9 cellular contexts compared by ENCODE assay signal in the genomic region with DNA sequence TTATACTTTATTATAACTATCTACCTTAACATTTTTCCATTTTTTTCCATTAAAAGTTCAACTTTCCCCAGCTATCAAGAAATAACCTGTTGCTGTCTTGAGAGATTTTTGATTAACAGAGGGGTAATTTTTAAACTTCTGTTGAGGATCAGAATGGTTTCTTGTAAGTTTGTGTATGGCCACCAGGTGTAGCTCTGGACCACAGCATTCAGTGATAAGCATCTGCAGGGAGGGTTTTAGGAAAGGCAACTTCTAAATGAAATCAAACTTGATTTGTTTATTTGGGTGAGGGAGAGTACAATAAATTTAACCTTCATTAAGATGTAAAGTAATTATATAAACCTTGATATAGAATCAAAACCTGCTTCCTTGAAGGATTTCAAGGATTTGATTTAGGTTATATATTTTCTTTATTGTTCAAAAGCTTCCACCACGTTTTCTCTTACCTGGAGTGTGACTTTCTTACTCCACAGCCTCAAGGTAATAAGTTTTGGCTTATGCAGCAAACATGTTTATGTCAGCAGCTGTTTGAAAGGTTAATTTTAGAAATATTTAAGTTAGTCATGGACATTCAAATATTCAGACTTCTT.
DNase-seq lines count a peak whose midpoint lies in the region; ATAC-seq and TF ChIP-seq lines count a peak whose summit lies in the region.
"Had no signal": no experiment of that assay in that cellular context is flagged by ENCODE, and none has a peak within 500 bp of the region (broad histone marks: within the 10 kb centered on the region; RNA-seq: fewer than 3 reads in every experiment).

No MANE protein-coding gene starts in this region.

- H3K9ac ChIP-seq in adipocyte (ENCODE audit: low read length): no peak overlapping the region

- H3K4me3 ChIP-seq in adipocyte (ENCODE audit: low read length) (no peak overlapping the region), ascending aorta (no peak overlapping the region)

- H3K4me1 ChIP-seq in adipocyte (ENCODE audit: control insufficient read depth, insufficient read depth, low read length) (no peaks in the 10 kb centered on the region), ascending aorta (no peaks in the 10 kb centered on the region)

- no peaks in the 10 kb centered on the region for H3K9me3 ChIP-seq in adipocyte (ENCODE audit: control insufficient read depth, low read length)
- H3K9me3 ChIP-seq in ascending aorta: no peaks in the 10 kb centered on the region

- H3K36me3 ChIP-seq in adipocyte (ENCODE audit: control insufficient read depth, insufficient read depth, low read length, severe bottlenecking) (no peaks in the 10 kb centered on the region), ascending aorta (no peaks in the 10 kb centered on the region)

- H3K4me1 Mint-ChIP-seq in activated naive CD4-positive, alpha-beta T cell treated with anti-CD3 and anti-CD28 coated beads for 36 hours (ENCODE audit: low read depth): no peaks in the 10 kb centered on the region

- H3K27ac ChIP-seq in ascending aorta: no peak overlapping the region

- ATAC-seq in left lobe of liver: peak; percentile 77
- no peak for ATAC-seq in GM21529 (IDR thresholded peaks at IDR 0.05; ENCODE audit: unreplicated experiment)
- ATAC-seq in GM18498 (IDR thresholded peaks at IDR 0.05; ENCODE audit: unreplicated experiment): no peak
- ATAC-seq: activated T-cell treated with anti-CD3 and anti-CD28 coated beads, Interleukin-2, amount 50 U/mL, for 72 hours had no signal

- peaks cover 8% of the 10 kb centered on the region for H3K27me3 Mint-ChIP-seq in activated naive CD4-positive, alpha-beta T cell treated with anti-CD3 and anti-CD28 coated beads for 36 hours (ENCODE audit: low read depth)

- H3K27me3 ChIP-seq in adipocyte (replicated peaks; ENCODE audit: control insufficient read depth, insufficient read depth, low read length): no peaks in the 10 kb centered on the region
- H3K27me3 ChIP-seq in ascending aorta: no peaks in the 10 kb centered on the region

- no peaks in the 10 kb centered on the region for H3K9me3 Mint-ChIP-seq in activated naive CD4-positive, alpha-beta T cell treated with anti-CD3 and anti-CD28 coated beads for 36 hours

- H3K27ac Mint-ChIP-seq in activated naive CD4-positive, alpha-beta T cell treated with anti-CD3 and anti-CD28 coated beads for 36 hours: no peak overlapping the region
- H3K27ac Mint-ChIP-seq: activated T-cell treated with anti-CD3 and anti-CD28 coated beads, Interleukin-2, amount 50 U/mL, for 72 hours had no signal

- peak; percentile 46 for DNase-seq in activated naive CD4-positive, alpha-beta T cell treated with anti-CD3 and anti-CD28 coated beads for 36 hours
- DNase-seq in activated naive CD4-positive, alpha-beta T cell treated with Interleukin-2 at 50 U/mL for 16 hours: no peak
- peak; percentile 59 for DNase-seq in NCI-H1105 treated with DMSO at 0.1 percent for 48 hours (lab: John Stamatoyannopoulos, UW)
- DNase-seq in adipocyte (ENCODE audit: low read depth): peak; percentile 60
- DNase-seq in left lobe of liver (ENCODE audit: low spot score): no peak
- no peak for DNase-seq in ascending aorta (ENCODE audit: low spot score in 2 of 2)

- no peak for TF ChIP-seq CTCF in ascending aorta (IDR thresholded peaks at IDR 0.05)

- CTCF ChIA-PET in activated naive CD4-positive, alpha-beta T cell treated with anti-CD3 and anti-CD28 coated beads for 36 hours (lab: Charles Lee): interaction anchor here (0.7 to 1.5 kb wide), 5 partner anchors 76 to 815 kb away, joined by 3 to 4 read pairs (median 3); no protein-coding TSS in a partner anchor

- intact Hi-C loops in activated naive CD4-positive, alpha-beta T cell treated with anti-CD3 and anti-CD28 coated beads for 36 hours (cut with micrococcal nuclease): loop anchor here (1.0 to 10.0 kb wide), 5 partner anchors 427 to 1229 kb away; no protein-coding TSS in a partner anchor
- intact Hi-C loops in ascending aorta (cut with DNase I): no loop called here

- H3K4me3 Mint-ChIP-seq in activated naive CD4-positive, alpha-beta T cell treated with anti-CD3 and anti-CD28 coated beads for 36 hours: no peak overlapping the region
- H3K4me3 Mint-ChIP-seq: activated T-cell treated with anti-CD3 and anti-CD28 coated beads, Interleukin-2, amount 50 U/mL, for 72 hours had no signal

- no peaks in the 10 kb centered on the region for H3K36me3 Mint-ChIP-seq in activated naive CD4-positive, alpha-beta T cell treated with anti-CD3 and anti-CD28 coated beads for 36 hours (ENCODE audit: low read depth)

Comparison
In these comparisons a context has a peak if more than half of its experiments do, and no peak if none do; other contexts are left out.
1. DNase-seq: peak in activated naive CD4-positive, alpha-beta T cell treated with anti-CD3 and anti-CD28 coated beads for 36 hours (single experiment), NCI-H1105 treated with DMSO at 0.1 percent for 48 hours (single experiment) and adipocyte (single experiment); none in activated naive CD4-positive, alpha-beta T cell treated with Interleukin-2 at 50 U/mL for 16 hours (single experiment), left lobe of liver (single experiment) and ascending aorta (0 of 2).